1 cellular context compared by ENCODE assay signal in genomic region chr3:60841355-60841754, GRCh38.
TF ChIP-seq lines count a peak whose summit lies in the region.

No MANE protein-coding gene starts in this region.

TF ChIP-seq in HepG2, 621 proteins besides CTCF, POLR2A, EP300 and RAD21 (continued from another document and continues in another):
- TF ChIP-seq ATF4 (CRISPR knock-in tag; IDR thresholded peaks at IDR 0.05) (0 out of 4 replicates have a peak, but pooled peaks of 1 of the 2 experiments have one; percentile 17), BCL3 (CRISPR knock-in tag; IDR thresholded peaks at IDR 0.05) (no peak), MED8 (CRISPR knock-in tag; IDR thresholded peaks at IDR 0.05; ENCODE audit: insufficient replicate concordance) (no peak), ELF4 (CRISPR knock-in tag; IDR thresholded peaks at IDR 0.05; ENCODE audit: borderline replicate concordance) (no peak), ZNF777 (CRISPR knock-in tag; IDR thresholded peaks at IDR 0.05) (no peak), CREM (IDR thresholded peaks at IDR 0.05) (peak; percentile 60; the same call in 1 of the 2 replicates), CREM (CRISPR knock-in tag; IDR thresholded peaks at IDR 0.05) (no peak), ZSCAN12 (CRISPR knock-in tag; IDR thresholded peaks at IDR 0.05) (no peak), ZNF816 (CRISPR knock-in tag; IDR thresholded peaks at IDR 0.05; ENCODE audit: borderline replicate concordance) (no peak), ARID5B (CRISPR knock-in tag; IDR thresholded peaks at IDR 0.05) (peak; percentile 76), ZNF205 (CRISPR knock-in tag; IDR thresholded peaks at IDR 0.05) (no peak), GATAD2A (CRISPR knock-in tag; IDR thresholded peaks at IDR 0.05) (peak; percentile 83), SOX6 (IDR thresholded peaks at IDR 0.05) (no peak), SOX6 (CRISPR knock-in tag; IDR thresholded peaks at IDR 0.05) (peak; percentile 56; the same call in 1 of the 2 replicates), MIXL1 (CRISPR knock-in tag; IDR thresholded peaks at IDR 0.05) (no peak), ZBTB44 (CRISPR knock-in tag; IDR thresholded peaks at IDR 0.05) (no peak), ZNF317 (CRISPR knock-in tag; IDR thresholded peaks at IDR 0.05) (no peak), KDM5A (IDR thresholded peaks at IDR 0.05; ENCODE audit: borderline replicate concordance, low read length) (no peak), NFRKB (IDR thresholded peaks at IDR 0.05) (no peak), NCOA2 (CRISPR knock-in tag; IDR thresholded peaks at IDR 0.05) (peak; percentile 82), ZNF264 (CRISPR knock-in tag; IDR thresholded peaks at IDR 0.05) (no peak), ZNF572 (CRISPR knock-in tag; IDR thresholded peaks at IDR 0.05) (no peak), SETDB1 (CRISPR knock-in tag; IDR thresholded peaks at IDR 0.05; ENCODE audit: borderline replicate concordance) (no peak), ZNF18 (CRISPR knock-in tag; IDR thresholded peaks at IDR 0.05; ENCODE audit: insufficient replicate concordance) (no peak), ZNF790 (CRISPR knock-in tag; IDR thresholded peaks at IDR 0.05; ENCODE audit: borderline replicate concordance) (no peak), SMAD3 (CRISPR knock-in tag; IDR thresholded peaks at IDR 0.05) (no peak), ZGPAT (CRISPR knock-in tag; IDR thresholded peaks at IDR 0.05) (peak; percentile 59; the same call in 1 of the 2 replicates), PBX2 (CRISPR knock-in tag; IDR thresholded peaks at IDR 0.05) (no peak), SMC3 (IDR thresholded peaks at IDR 0.05; ENCODE audit: low read length) (0 out of 2 replicates have a peak, but pooled peaks have one; percentile 16), PAWR (CRISPR knock-in tag; IDR thresholded peaks at IDR 0.05; ENCODE audit: borderline replicate concordance) (no peak), POGK (CRISPR knock-in tag; conservative IDR thresholded peaks at IDR 0.05) (no peak), ZNF737 (CRISPR knock-in tag; IDR thresholded peaks at IDR 0.05; ENCODE audit: borderline replicate concordance) (no peak), ATF6 (CRISPR knock-in tag; conservative IDR thresholded peaks at IDR 0.05) (no peak), MTA1 (CRISPR knock-in tag; IDR thresholded peaks at IDR 0.05; ENCODE audit: borderline replicate concordance) (no peak), CEBPB (IDR thresholded peaks at IDR 0.05; ENCODE audit: borderline replicate concordance, low read depth, low read length) (peak; percentile 79), ZBTB8A (CRISPR knock-in tag; IDR thresholded peaks at IDR 0.05; ENCODE audit: borderline replicate concordance, low read depth) (no peak), STAG1 (CRISPR knock-in tag; IDR thresholded peaks at IDR 0.05) (peak; percentile 27; the same call in 1 of the 2 replicates), ZNF350 (CRISPR knock-in tag; IDR thresholded peaks at IDR 0.05; ENCODE audit: borderline replicate concordance, low read depth) (no peak), ZMYM3 (CRISPR knock-in tag; IDR thresholded peaks at IDR 0.05) (no peak), LBX2 (CRISPR knock-in tag; IDR thresholded peaks at IDR 0.05; ENCODE audit: borderline replicate concordance) (no peak), ZBTB26 (CRISPR knock-in tag; IDR thresholded peaks at IDR 0.05; ENCODE audit: borderline replicate concordance) (no peak), ZNF557 (CRISPR knock-in tag; IDR thresholded peaks at IDR 0.05) (no peak), ZFP36L2 (CRISPR knock-in tag; IDR thresholded peaks at IDR 0.05) (no peak), SP140L (CRISPR knock-in tag; IDR thresholded peaks at IDR 0.05; ENCODE audit: borderline replicate concordance) (no peak), ZNF576 (CRISPR knock-in tag; IDR thresholded peaks at IDR 0.05) (no peak), ZNF704 (CRISPR knock-in tag; IDR thresholded peaks at IDR 0.05; ENCODE audit: borderline replicate concordance) (no peak)
